Comparison of ENCODE assay signal across 9 cellular contexts in genomic region chr2:200787351-200788128, GRCh38. TPM values are rescaled to one million over a fixed set of nuclear protein-coding genes. Genes with fewer than 3 reads are reported as not detected.
DNase-seq lines count a peak whose midpoint lies in the region; ATAC-seq, FAIRE-seq and TF ChIP-seq lines count a peak whose summit lies in the region.
"Had no signal": no experiment of that assay in that cellular context is flagged by ENCODE, and none has a peak within 500 bp of the region (broad histone marks: within the 10 kb centered on the region; RNA-seq: fewer than 3 reads in every experiment).

No MANE protein-coding gene starts in this region.

- H3K79me2 ChIP-seq in K562 (ENCODE audit: control insufficient read depth, insufficient read depth, low read length) = no peaks in the 10 kb centered on the region

- POLR2A ChIA-PET in K562 (lab: Yijun Ruan, JAX) = no interaction called here

- TF ChIP-seq CTCF in K562 (IDR thresholded peaks at IDR 0.05 in 2 of 3, conservative IDR thresholded peaks at IDR 0.05 in 1 of 3; ENCODE audit: insufficient read depth in 2 of 3, low read depth in 1 of 3, low read length in 3 of 3) = no peak

- intact Hi-C loops in K562 (cut with micrococcal nuclease) = no loop called here

- in situ Hi-C loops in K562 (cut with MboI) = no loop called here

- TF ChIP-seq RAD21 in K562 (CRISPR knock-in tag; conservative IDR thresholded peaks at IDR 0.05 in 1 of 2, IDR thresholded peaks at IDR 0.05 in 1 of 2) = no peak

- BruUV-seq in K562 (replicated peaks; lab: Mats Ljungman, UMichigan) = no TSS peak

- no peak overlapping the region for H3K27ac ChIP-seq in K562 (ENCODE audit: extremely low read depth, low read depth, low read length)

- CTCF ChIA-PET in K562 (lab: Yijun Ruan, JAX; ENCODE audit: low intra/inter-chr PET ratio) = no interaction called here

- H3K27me3 ChIP-seq in K562 (ENCODE audit: control insufficient read depth in 2 of 2, insufficient read depth in 2 of 2, low read length in 2 of 2) = no peaks in the 10 kb centered on the region

- H3K9me3 ChIP-seq in K562 (replicated peaks; ENCODE audit: control insufficient read depth, insufficient read depth, low read depth, low read length) = no peaks in the 10 kb centered on the region

- no peak for TF ChIP-seq EP300 in K562 (IDR thresholded peaks at IDR 0.05; ENCODE audit: low read length)

- DNase-seq in AG20443 (ENCODE audit: low spot score) (peak; percentile 67), HT1080 (ENCODE audit: low read depth) (peak; percentile 96), K562 (ENCODE audit: extremely low read depth in 1 of 4, low spot score in 3 of 4) (peak in 1 of 4 experiments; percentile 29), lung microvascular endothelial cell (ENCODE audit: low read depth in 2 of 2) (peak; percentile 65 to 98), left lobe of liver (ENCODE audit: low spot score) (no peak), NCI-H1436 (lab: John Stamatoyannopoulos, UW) (no peak)
- DNase-seq in activated CD4-positive, alpha-beta T cell treated with anti-CD3 and anti-CD28 coated beads for 4 hours = no peak
- DNase-seq: activated B cell treated with CpG ODN at 0.5 μM for 24 hours had no signal

- H3K4me1 ChIP-seq in K562 (replicated peaks in 1 of 2; ENCODE audit: control insufficient read depth in 2 of 2, insufficient read depth in 2 of 2, low read length in 2 of 2) = peaks cover 0 to 6% of the 10 kb centered on the region in 2 experiments; a peak in 3 of 5 replicates

- H3K4me2 ChIP-seq in K562 (ENCODE audit: insufficient read depth, low read length) = 0 out of 2 replicates have a peak overlapping the region, but pooled peaks have one; percentile 7

- H3K36me3 ChIP-seq in K562 (ENCODE audit: control insufficient read depth, insufficient read depth, low read length) = no peaks in the 10 kb centered on the region

- no peak overlapping the region for H3K9ac ChIP-seq in K562 (ENCODE audit: insufficient read depth in 1 of 2, low read depth in 2 of 2, low read length in 2 of 2)

- TF ChIP-seq POLR2A in K562 (conservative IDR thresholded peaks at IDR 0.05) = no peak

- FAIRE-seq in K562 (lab: Jason Lieb, UNC) = no peak

- 18% methylated on average over 15 of the region's 16 CpGs for WGBS in K562 (ENCODE audit: insufficient coverage, low coverage, missing lambda C conversion rate)

- peak; percentile 51 for ATAC-seq in K562
- ATAC-seq in left lobe of liver = no peak
- ATAC-seq in GM19452 (IDR thresholded peaks at IDR 0.05; ENCODE audit: unreplicated experiment) = no peak

- H3K4me3 ChIP-seq in K562 = no peak overlapping the region

- no peaks in the 10 kb centered on the region for H3K9me1 ChIP-seq in K562 (ENCODE audit: control insufficient read depth, insufficient read depth, low read length)

- no peaks in the 10 kb centered on the region for H4K20me1 ChIP-seq in K562 (replicated peaks; ENCODE audit: control insufficient read depth, insufficient read depth, low read length)

- H2AFZ ChIP-seq in K562 (ENCODE audit: low read depth, low read length) = 0 out of 2 replicates have a peak overlapping the region, but pooled peaks have one; percentile 0

TF ChIP-seq in K562, 482 proteins besides CTCF, POLR2A, EP300 and RAD21 (continues in another document):
- TF ChIP-seq SPI1 (IDR thresholded peaks at IDR 0.05; ENCODE audit: borderline replicate concordance, low read depth, low read length) (no peak), NRF1 (conservative IDR thresholded peaks at IDR 0.05 in 1 of 2, IDR thresholded peaks at IDR 0.05 in 1 of 2) (peak; percentile 33 to 51; a peak in 3 of 4 replicates), JUND (IDR thresholded peaks at IDR 0.05; ENCODE audit: borderline replicate concordance, low read depth, low read length) (peak; percentile 75; the same call in 1 of the 2 replicates), JUND (tag; IDR thresholded peaks at IDR 0.05; ENCODE audit: borderline replicate concordance, low read depth, low read length) (0 out of 3 replicates have a peak, but pooled peaks have one; percentile 46), TCFL5 (CRISPR knock-in tag; conservative IDR thresholded peaks at IDR 0.05) (no peak), RCOR1 (IDR thresholded peaks at IDR 0.05; ENCODE audit: borderline replicate concordance in 1 of 2, low read depth in 2 of 2, low read length in 2 of 2) (peak in 1 of 2 experiments; percentile 60; a peak in 1 of 4 replicates), HMG20A (CRISPR knock-in tag; conservative IDR thresholded peaks at IDR 0.05) (no peak), SREBF1 (IDR thresholded peaks at IDR 0.05; ENCODE audit: borderline replicate concordance, low read depth, low read length) (no peak), SMARCE1 (IDR thresholded peaks at IDR 0.05) (peak; percentile 64), PTTG1 (tag; IDR thresholded peaks at IDR 0.05; ENCODE audit: low read depth) (no peak), GABPB2 (CRISPR knock-in tag; conservative IDR thresholded peaks at IDR 0.05) (no peak), SNIP1 (IDR thresholded peaks at IDR 0.05; ENCODE audit: low read depth) (no peak), IRF9 (tag; IDR thresholded peaks at IDR 0.05) (no peak), KLF6 (CRISPR knock-in tag; IDR thresholded peaks at IDR 0.05; ENCODE audit: borderline replicate concordance) (no peak), MLLT1 (IDR thresholded peaks at IDR 0.05) (no peak), DMBX1 (CRISPR knock-in tag; IDR thresholded peaks at IDR 0.05; ENCODE audit: borderline replicate concordance) (no peak), BCLAF1 (IDR thresholded peaks at IDR 0.05; ENCODE audit: borderline replicate concordance in 1 of 2, control insufficient read depth in 1 of 2, low read depth in 2 of 2, low read length in 1 of 2) (no peak)

RNA-seq across cellular contexts. Expression of gene BZW1, which starts 24.2 kb away (rescaled TPM):
- total RNA-seq in HT1080 (2014; rRNA removed; shearing (Covaris generic)) = 624 and 683 TPM in 2 replicates
- 486 and 637 TPM in 2 replicates for polyA plus RNA-seq in HT1080 (2015; cell fraction: cytosol; rRNA removed)
- 562 and 586 TPM in 2 replicates for polyA plus RNA-seq in HT1080 (2015; cell fraction: nucleus; rRNA removed)
- total RNA-seq in K562 (2011; cell fraction: chromatin; rRNA removed; ENCODE audit: low replicate concordance) = 57.7 and 112 TPM in 2 replicates
- 25.2 and 30.8 TPM in 2 replicates for total RNA-seq in K562 (2011; cell fraction: nucleolus; rRNA removed)
- total RNA-seq in K562 (2011; cell fraction: nucleoplasm; rRNA removed) = 49.5 and 52.8 TPM in 2 replicates
- total RNA-seq in K562 (2014; rRNA removed) (151 and 176 TPM in 2 replicates), K562 (2014; rRNA removed; fragmentation: Illumina TruSeq; extraction: Trizol) (211 and 248 TPM in 2 replicates), K562 (2015; rRNA removed; fragmentation: Illumina TruSeq; extraction: Trizol) (206 and 233 TPM in 2 replicates), K562 (2021) (187 and 198 TPM in 2 replicates), lung microvascular endothelial cell (392 and 474 TPM in 2 replicates), left lobe of liver (193 TPM)
- polyA plus RNA-seq in K562 (2011; rRNA removed) (144 and 198 TPM in 2 replicates), K562 (2014; fragmentation: Illumina TruSeq; extraction: Trizol) (134 and 161 TPM in 2 replicates), K562 (2014; fragmentation: Nextera tagmentation; extraction: Ambion mirVana) (100 to 1,000 TPM; 235 to 244 TPM), K562 (2014; rRNA removed) (110 and 111 TPM in 2 replicates)
- 102 and 107 TPM in 2 replicates for polyA plus RNA-seq in K562 (2011; cell fraction: cytosol; rRNA removed)
- polyA plus RNA-seq in K562 (2011; cell fraction: nucleus; rRNA removed) = 40.4 and 50.4 TPM in 2 replicates
- 94.6 and 173 TPM in 2 replicates for polyA plus RNA-seq in K562 (2012)
- polyA minus RNA-seq in K562 (2011; rRNA and poly(A)+ RNA removed) = 249 and 314 TPM in 2 replicates
- polyA minus RNA-seq in K562 (2011; cell fraction: cytosol; rRNA and poly(A)+ RNA removed) = 144 and 167 TPM in 2 replicates
- polyA minus RNA-seq in K562 (2011; cell fraction: nucleus; rRNA and poly(A)+ RNA removed) = 53.3 and 84.3 TPM in 2 replicates

Comparison
In these comparisons a context has a peak if more than half of its experiments do, and no peak if none do; other contexts are left out.
1. DNase-seq: peak in AG20443 (single experiment), HT1080 (single experiment) and lung microvascular endothelial cell (2 of 2); none in left lobe of liver (single experiment), NCI-H1436 (single experiment) and activated CD4-positive, alpha-beta T cell treated with anti-CD3 and anti-CD28 coated beads for 4 hours (0 of 2).